ENCODE assay signal across 33 cellular contexts in genomic region chr2:169336677-169337076, GRCh38. TPM values are rescaled to one million over a fixed set of nuclear protein-coding genes. Genes with fewer than 3 reads are reported as not detected.
"Had no signal": no experiment of that assay in that cellular context is flagged by ENCODE, and none has a peak within 500 bp of the region (broad histone marks: within the 10 kb centered on the region; RNA-seq: fewer than 3 reads in every experiment).

No MANE protein-coding gene starts in this region.

- DNase-seq: activated B cell treated with CpG ODN at 0.5 μM for 24 hours; activated CD4-positive, alpha-beta T cell treated with anti-CD3 and anti-CD28 coated beads for 48 hours; activated CD4-positive, alpha-beta T cell treated with anti-CD3 and anti-CD28 coated beads, Interleukin-2, amount 50 U/mL, for 1 hour; activated CD4-positive, alpha-beta T cell treated with anti-CD3 and anti-CD28 coated beads, Interleukin-2, amount 50 U/mL, for 48 hours; activated CD8-positive, alpha-beta memory T cell treated with anti-CD3 and anti-CD28 coated beads for 24 hours; activated CD8-positive, alpha-beta T cell treated with anti-CD3 and anti-CD28 coated beads for 36 hours; activated effector memory CD4-positive, alpha-beta T cell treated with anti-CD3 and anti-CD28 coated beads, Interleukin-2, amount 50 U/mL, for 16 hours; activated naive CD4-positive, alpha-beta T cell treated with anti-CD3 and anti-CD28 coated beads for 36 hours; activated naive CD8-positive, alpha-beta T cell treated with anti-CD3 and anti-CD28 coated beads for 36 hours; activated naive CD8-positive, alpha-beta T cell treated with anti-CD3 and anti-CD28 coated beads, Interleukin-2, amount 50 U/mL, for 24 hours; activated T-cell treated with anti-CD3 and anti-CD28 coated beads, Interleukin-2, amount 50 U/mL, for 48 hours; adrenal gland; amygdala; aorta; body of pancreas; caudate nucleus; cortex of kidney; dermis blood vessel endothelial cell; effector CD4-positive, alpha-beta T cell; effector memory CD8-positive, alpha-beta T cell; erythroblast; foreskin keratinocyte; gastrocnemius medialis; glutamatergic neuron; heart left ventricle; T-helper 2 cell; WERI-Rb-1 had no signal

- H3K27ac Mint-ChIP-seq: activated B cell treated with CpG ODN at 0.5 μM for 24 hours; activated CD8-positive, alpha-beta T cell treated with anti-CD3 and anti-CD28 coated beads for 36 hours; activated naive CD4-positive, alpha-beta T cell treated with anti-CD3 and anti-CD28 coated beads for 36 hours; activated naive CD4-positive, alpha-beta T cell treated with anti-CD3 and anti-CD28 coated beads, Interleukin-2, amount 50 U/mL, for 24 hours; activated naive CD8-positive, alpha-beta T cell treated with anti-CD3 and anti-CD28 coated beads for 36 hours; activated naive CD8-positive, alpha-beta T cell treated with anti-CD3 and anti-CD28 coated beads, Interleukin-2, amount 50 U/mL, for 24 hours; activated T-helper 1 cell treated with anti-CD3 and anti-CD28 coated beads, Interleukin-12 subunit alpha, Interleukin-12 subunit beta, Interleukin-2, Interleukin-4 antibody, amounts not matched to agents 30 ng/mL and 10 ng/mL and 1 ng/mL, durations not matched to agents 14 hours and 24 hours and 36 hours; activated T-helper 2 cell treated with anti-CD3 and anti-CD28 coated beads, Interferon-gamma antibody, Interleukin-2, Interleukin-4, amounts not matched to agents 10 μg/mL and 5 μg/mL and 100 μg/mL, durations not matched to agents 14 hours and 24 hours and 36 hours; effector memory CD8-positive, alpha-beta T cell had no signal

- H3K9me3 ChIP-seq: adrenal gland, body of pancreas, esophagus muscularis mucosa, gastrocnemius medialis, heart left ventricle had no signal

- H3K4me1 ChIP-seq: adrenal gland, body of pancreas, esophagus muscularis mucosa, foreskin keratinocyte, gastrocnemius medialis, heart left ventricle had no signal

- H3K27ac ChIP-seq: adrenal gland, body of pancreas, esophagus muscularis mucosa, foreskin keratinocyte, gastrocnemius medialis, heart left ventricle, WERI-Rb-1 had no signal

- H3K9me3 Mint-ChIP-seq: activated B cell treated with CpG ODN at 0.5 μM for 24 hours; activated CD8-positive, alpha-beta T cell treated with anti-CD3 and anti-CD28 coated beads for 36 hours; activated naive CD4-positive, alpha-beta T cell treated with anti-CD3 and anti-CD28 coated beads for 36 hours; activated naive CD4-positive, alpha-beta T cell treated with anti-CD3 and anti-CD28 coated beads, Interleukin-2, amount 50 U/mL, for 24 hours; activated naive CD8-positive, alpha-beta T cell treated with anti-CD3 and anti-CD28 coated beads for 36 hours; activated naive CD8-positive, alpha-beta T cell treated with anti-CD3 and anti-CD28 coated beads, Interleukin-2, amount 50 U/mL, for 24 hours; activated T-helper 1 cell treated with anti-CD3 and anti-CD28 coated beads, Interleukin-12 subunit alpha, Interleukin-12 subunit beta, Interleukin-2, Interleukin-4 antibody, amounts not matched to agents 30 ng/mL and 10 ng/mL and 1 ng/mL, durations not matched to agents 14 hours and 24 hours and 36 hours; activated T-helper 2 cell treated with anti-CD3 and anti-CD28 coated beads, Interferon-gamma antibody, Interleukin-2, Interleukin-4, amounts not matched to agents 10 μg/mL and 5 μg/mL and 100 μg/mL, durations not matched to agents 14 hours and 24 hours and 36 hours; effector memory CD8-positive, alpha-beta T cell had no signal

- H3K4me3 ChIP-seq: adrenal gland, body of pancreas, esophagus muscularis mucosa, gastrocnemius medialis, heart left ventricle had no signal

- H3K4me3 Mint-ChIP-seq: activated B cell treated with CpG ODN at 0.5 μM for 24 hours; activated CD8-positive, alpha-beta T cell treated with anti-CD3 and anti-CD28 coated beads for 36 hours; activated naive CD4-positive, alpha-beta T cell treated with anti-CD3 and anti-CD28 coated beads for 36 hours; activated naive CD4-positive, alpha-beta T cell treated with anti-CD3 and anti-CD28 coated beads, Interleukin-2, amount 50 U/mL, for 24 hours; activated naive CD8-positive, alpha-beta T cell treated with anti-CD3 and anti-CD28 coated beads for 36 hours; activated naive CD8-positive, alpha-beta T cell treated with anti-CD3 and anti-CD28 coated beads, Interleukin-2, amount 50 U/mL, for 24 hours; activated T-helper 1 cell treated with anti-CD3 and anti-CD28 coated beads, Interleukin-12 subunit alpha, Interleukin-12 subunit beta, Interleukin-2, Interleukin-4 antibody, amounts not matched to agents 30 ng/mL and 10 ng/mL and 1 ng/mL, durations not matched to agents 14 hours and 24 hours and 36 hours; effector memory CD8-positive, alpha-beta T cell had no signal

- H3K27me3 ChIP-seq: adrenal gland, gastrocnemius medialis had no signal

- H3K4me1 Mint-ChIP-seq: activated B cell treated with CpG ODN at 0.5 μM for 24 hours; activated naive CD4-positive, alpha-beta T cell treated with anti-CD3 and anti-CD28 coated beads, Interleukin-2, amount 50 U/mL, for 24 hours; activated naive CD8-positive, alpha-beta T cell treated with anti-CD3 and anti-CD28 coated beads for 36 hours; activated naive CD8-positive, alpha-beta T cell treated with anti-CD3 and anti-CD28 coated beads, Interleukin-2, amount 50 U/mL, for 24 hours had no signal

- H3K36me3 Mint-ChIP-seq: activated naive CD4-positive, alpha-beta T cell treated with anti-CD3 and anti-CD28 coated beads, Interleukin-2, amount 50 U/mL, for 24 hours; activated naive CD8-positive, alpha-beta T cell treated with anti-CD3 and anti-CD28 coated beads for 36 hours had no signal

- H3K36me3 ChIP-seq: adrenal gland, esophagus muscularis mucosa, gastrocnemius medialis, heart left ventricle, WERI-Rb-1 had no signal

RNA-seq across cellular contexts. Expression of gene LRP2, which starts 25.7 kb away (rescaled TPM):
- total RNA-seq: activated B cell treated with CpG ODN at 0.5 μM for 24 hours; chondrocyte; dermis blood vessel endothelial cell; esophagus muscularis mucosa; foreskin keratinocyte; gastrocnemius medialis; T-helper 1 cell treated with Interleukin-12 subunit alpha and Interleukin-12 subunit beta and Interleukin-4 antibody, amounts not matched to agents 30 ng/mL and 1 ng/mL, for 36 hours had no signal
